1 cellular context compared by ENCODE assay signal in the genomic region with DNA sequence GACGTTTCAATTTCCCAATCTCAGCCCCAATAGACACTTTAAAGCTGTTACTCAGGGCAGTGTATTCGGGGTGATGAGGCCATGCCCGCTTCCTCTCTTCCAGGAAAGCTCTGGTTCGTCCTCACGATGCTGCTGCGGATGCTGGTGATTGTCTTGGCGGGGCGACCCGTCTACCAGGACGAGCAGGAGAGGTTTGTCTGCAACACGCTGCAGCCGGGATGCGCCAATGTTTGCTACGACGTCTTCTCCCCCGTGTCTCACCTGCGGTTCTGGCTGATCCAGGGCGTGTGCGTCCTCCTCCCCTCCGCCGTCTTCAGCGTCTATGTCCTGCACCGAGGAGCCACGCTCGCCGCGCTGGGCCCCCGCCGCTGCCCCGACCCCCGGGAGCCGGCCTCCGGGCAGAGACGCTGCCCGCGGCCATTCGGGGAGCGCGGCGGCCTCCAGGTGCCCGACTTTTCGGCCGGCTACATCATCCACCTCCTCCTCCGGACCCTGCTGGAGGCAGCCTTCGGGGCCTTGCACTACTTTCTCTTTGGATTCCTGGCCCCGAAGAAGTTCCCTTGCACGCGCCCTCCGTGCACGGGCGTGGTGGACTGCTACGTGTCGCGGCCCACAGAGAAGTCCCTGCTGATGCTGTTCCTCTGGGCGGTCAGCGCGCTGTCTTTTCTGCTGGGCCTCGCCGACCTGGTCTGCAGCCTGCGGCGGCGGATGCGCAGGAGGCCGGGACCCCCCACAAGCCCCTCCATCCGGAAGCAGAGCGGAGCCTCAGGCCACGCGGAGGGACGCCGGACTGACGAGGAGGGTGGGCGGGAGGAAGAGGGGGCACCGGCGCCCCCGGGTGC.
TF ChIP-seq lines count a peak whose summit lies in the region.

No MANE protein-coding gene starts in this region.

TF ChIP-seq in endothelial cell of umbilical vein, 7 proteins besides CTCF, POLR2A, EP300 and RAD21 (continued from another document):
- TF ChIP-seq POLR2AphosphoS5 (IDR thresholded peaks at IDR 0.05; ENCODE audit: insufficient read depth, low read depth, low read length): no peak
